Comparison of ENCODE assay signal across 9 cellular contexts in genomic region chr7:105098863-105099515, GRCh38.
DNase-seq lines count a peak whose midpoint lies in the region; ATAC-seq and TF ChIP-seq lines count a peak whose summit lies in the region.
"Had no signal": no experiment of that assay in that cellular context is flagged by ENCODE, and none has a peak within 500 bp of the region (broad histone marks: within the 10 kb centered on the region; RNA-seq: fewer than 3 reads in every experiment).

No MANE protein-coding gene starts in this region.

- WGBS in esophagus muscularis mucosa, result 79% methylated on average over 2 of the region's 2 CpGs

- CTCF ChIA-PET in activated naive CD4-positive, alpha-beta T cell treated with anti-CD3 and anti-CD28 coated beads, Interleukin-2, amount 10 ng/mL, durations not matched to agents 7 days and 5 days (lab: Charles Lee), result interaction anchor here (0.6 to 1.3 kb wide), 3 partner anchors 10 to 433 kb away, joined by 3 to 6 read pairs (median 3); partner anchors contain the start of gene RINT1

- peaks cover 48% of the 10 kb centered on the region for H3K4me1 Mint-ChIP-seq in activated naive CD4-positive, alpha-beta T cell treated with anti-CD3 and anti-CD28 coated beads, Interleukin-2, amount 50 U/mL, for 24 hours
- peaks cover 27% of the 10 kb centered on the region for H3K4me1 Mint-ChIP-seq in activated naive CD4-positive, alpha-beta T cell treated with anti-CD3 and anti-CD28 coated beads, Interleukin-2, amount 10 ng/mL, durations not matched to agents 7 days and 5 days
- peaks cover 12% of the 10 kb centered on the region for H3K4me1 Mint-ChIP-seq in activated T-helper 17 cell treated with anti-CD3 and anti-CD28 coated beads, Interleukin-2, amount 50 U/mL, for 72 hours

- peak overlapping the region; percentile 31 for H3K4me3 Mint-ChIP-seq in activated naive CD4-positive, alpha-beta T cell treated with anti-CD3 and anti-CD28 coated beads, Interleukin-2, amount 50 U/mL, for 24 hours
- H3K4me3 Mint-ChIP-seq in activated naive CD4-positive, alpha-beta T cell treated with anti-CD3 and anti-CD28 coated beads, Interleukin-2, amount 10 ng/mL, durations not matched to agents 7 days and 5 days, result no peak overlapping the region
- peak overlapping the region; percentile 10 for H3K4me3 Mint-ChIP-seq in activated T-helper 17 cell treated with anti-CD3 and anti-CD28 coated beads, Interleukin-2, amount 50 U/mL, for 72 hours

- no peak overlapping the region for H3K4me3 ChIP-seq in esophagus muscularis mucosa

- no peak for DNase-seq in activated naive CD4-positive, alpha-beta T cell treated with anti-CD3 and anti-CD28 coated beads, Interleukin-2, amount 10 ng/mL, durations not matched to agents 7 days and 5 days
- no peak for DNase-seq in stimulated activated naive CD8-positive, alpha-beta T cell treated with anti-CD3 and anti-CD28 coated beads, Interleukin-15, Interleukin-2, amounts not matched to agents 100 U/mL and 50 U/mL, for 24 hours
- DNase-seq in NOMO-1 (lab: John Stamatoyannopoulos, UW; ENCODE audit: unreplicated experiment in 2 of 2) (no peak), iPS-NIHi7 (ENCODE audit: extremely low spot score) (no peak), esophagus muscularis mucosa (ENCODE audit: extremely low spot score) (no peak)
- DNase-seq: cerebellar nuclear complex had no signal

- intact Hi-C loops in esophagus muscularis mucosa (cut with DNase I), result no loop called here

- H3K36me3 Mint-ChIP-seq in activated naive CD4-positive, alpha-beta T cell treated with anti-CD3 and anti-CD28 coated beads, Interleukin-2, amount 50 U/mL, for 24 hours, result peaks cover 17% of the 10 kb centered on the region
- peaks cover 55% of the 10 kb centered on the region for H3K36me3 Mint-ChIP-seq in activated naive CD4-positive, alpha-beta T cell treated with anti-CD3 and anti-CD28 coated beads, Interleukin-2, amount 10 ng/mL, durations not matched to agents 7 days and 5 days
- H3K36me3 Mint-ChIP-seq in activated T-helper 17 cell treated with anti-CD3 and anti-CD28 coated beads, Interleukin-2, amount 50 U/mL, for 72 hours (ENCODE audit: low read depth), result peaks cover 98% of the 10 kb centered on the region

- peaks cover 0 to 53% (median 14%) of the 10 kb centered on the region in 4 donors for H3K36me3 ChIP-seq in esophagus muscularis mucosa

- H3K27ac ChIP-seq in esophagus muscularis mucosa (replicated peaks in 1 of 4), result no peak overlapping the region

- peaks cover 12 to 60% (median 40%) of the 10 kb centered on the region in 4 donors for H3K4me1 ChIP-seq in esophagus muscularis mucosa

- no peak for TF ChIP-seq CTCF in esophagus muscularis mucosa (IDR thresholded peaks at IDR 0.05)

- TF ChIP-seq EP300 in esophagus muscularis mucosa (IDR thresholded peaks at IDR 0.05), result no peak

- no peaks in the 10 kb centered on the region for H3K27me3 Mint-ChIP-seq in activated naive CD4-positive, alpha-beta T cell treated with anti-CD3 and anti-CD28 coated beads, Interleukin-2, amount 50 U/mL, for 24 hours
- H3K27me3 Mint-ChIP-seq in activated naive CD4-positive, alpha-beta T cell treated with anti-CD3 and anti-CD28 coated beads, Interleukin-2, amount 10 ng/mL, durations not matched to agents 7 days and 5 days, result no peaks in the 10 kb centered on the region
- no peaks in the 10 kb centered on the region for H3K27me3 Mint-ChIP-seq in activated T-helper 17 cell treated with anti-CD3 and anti-CD28 coated beads, Interleukin-2, amount 50 U/mL, for 72 hours

- H3K9me3 ChIP-seq in esophagus muscularis mucosa, result no peaks in the 10 kb centered on the region

- ATAC-seq in HG03045 (IDR thresholded peaks at IDR 0.05; ENCODE audit: unreplicated experiment), result peak; percentile 67
- ATAC-seq in activated T-helper 17 cell treated with anti-CD3 and anti-CD28 coated beads, Interleukin-2, amount 50 U/mL, for 72 hours (replicated peaks), result peak; percentile 98
- ATAC-seq in stimulated activated naive CD8-positive, alpha-beta T cell treated with anti-CD3 and anti-CD28 coated beads, Interleukin-15, Interleukin-2, amounts not matched to agents 100 U/mL and 50 U/mL, for 24 hours, result peak; percentile 89

- peak overlapping the region; percentile 82 for H3K27ac Mint-ChIP-seq in activated naive CD4-positive, alpha-beta T cell treated with anti-CD3 and anti-CD28 coated beads, Interleukin-2, amount 50 U/mL, for 24 hours
- no peak overlapping the region for H3K27ac Mint-ChIP-seq in activated naive CD4-positive, alpha-beta T cell treated with anti-CD3 and anti-CD28 coated beads, Interleukin-2, amount 10 ng/mL, durations not matched to agents 7 days and 5 days
- peak overlapping the region; percentile 57 for H3K27ac Mint-ChIP-seq in activated T-helper 17 cell treated with anti-CD3 and anti-CD28 coated beads, Interleukin-2, amount 50 U/mL, for 72 hours

- H3K27me3 ChIP-seq in esophagus muscularis mucosa, result no peaks in the 10 kb centered on the region

- H3K9me3 Mint-ChIP-seq in activated naive CD4-positive, alpha-beta T cell treated with anti-CD3 and anti-CD28 coated beads, Interleukin-2, amount 50 U/mL, for 24 hours, result no peaks in the 10 kb centered on the region
- H3K9me3 Mint-ChIP-seq in activated naive CD4-positive, alpha-beta T cell treated with anti-CD3 and anti-CD28 coated beads, Interleukin-2, amount 10 ng/mL, durations not matched to agents 7 days and 5 days, result no peaks in the 10 kb centered on the region
- H3K9me3 Mint-ChIP-seq in activated T-helper 17 cell treated with anti-CD3 and anti-CD28 coated beads, Interleukin-2, amount 50 U/mL, for 72 hours, result no peaks in the 10 kb centered on the region

- TF ChIP-seq POLR2A in esophagus muscularis mucosa (IDR thresholded peaks at IDR 0.05; ENCODE audit: low read depth), result no peak
